In genomic region chr17:68086667-68087066, GRCh38 we compare ENCODE assay signal across 8 cellular contexts. TPM values are rescaled to one million over a fixed set of nuclear protein-coding genes. Genes with fewer than 3 reads are reported as not detected.
DNase-seq lines count a peak whose midpoint lies in the region; ATAC-seq and TF ChIP-seq lines count a peak whose summit lies in the region.
"Not testable (repeated sequence)": the region's sequence is repeated elsewhere in the genome, so short reads cannot be mapped to it uniquely, and the experiment has no call there.

No MANE protein-coding gene starts in this region.

- CTCF ChIA-PET in activated CD4-positive, alpha-beta T cell treated with anti-CD3 and anti-CD28 coated beads, Interleukin-2, amount 10 ng/mL, durations not matched to agents 7 days and 5 days (lab: Charles Lee); activated naive CD4-positive, alpha-beta T cell treated with anti-CD3 and anti-CD28 coated beads for 36 hours (lab: Charles Lee): not testable (repeated sequence)

- TF ChIP-seq CTCF in OCI-LY1 (IDR thresholded peaks at IDR 0.05; ENCODE audit: low read length); hepatocyte (IDR thresholded peaks at IDR 0.05; ENCODE audit: poor library complexity); osteocyte (IDR thresholded peaks at IDR 0.05): not testable (repeated sequence)

- H3K9me3 Mint-ChIP-seq in activated CD4-positive, alpha-beta T cell treated with anti-CD3 and anti-CD28 coated beads, Interleukin-2, amount 10 ng/mL, durations not matched to agents 7 days and 5 days; activated naive CD4-positive, alpha-beta T cell treated with anti-CD3 and anti-CD28 coated beads for 36 hours; osteocyte (ENCODE audit: unreplicated experiment): not testable (repeated sequence)

- peak overlapping the region; percentile 63 for H3K4me3 Mint-ChIP-seq in activated CD4-positive, alpha-beta T cell treated with anti-CD3 and anti-CD28 coated beads, Interleukin-2, amount 10 ng/mL, durations not matched to agents 7 days and 5 days
- not testable (repeated sequence) for H3K4me3 Mint-ChIP-seq in activated naive CD4-positive, alpha-beta T cell treated with anti-CD3 and anti-CD28 coated beads for 36 hours; osteocyte (ENCODE audit: unreplicated experiment)

- peaks cover 36 to 58% (median 51%) of the 10 kb centered on the region in 10 experiments for H3K4me1 ChIP-seq in BLaER1 treated with 17β-estradiol and CSF1 and Interleukin-3, amounts not matched to agents 10 nM and 100 nM
- H3K4me1 ChIP-seq in OCI-LY1 (ENCODE audit: insufficient read depth, low read length, severe bottlenecking): peaks cover 31% of the 10 kb centered on the region
- not testable (repeated sequence) for H3K4me1 ChIP-seq in hepatocyte (ENCODE audit: insufficient read depth)

- ATAC-seq in GM21367 (IDR thresholded peaks at IDR 0.05; ENCODE audit: unreplicated experiment) (peak; percentile 5), HG03354 (IDR thresholded peaks at IDR 0.05; ENCODE audit: poor library complexity, severe bottlenecking, unreplicated experiment) (peak; percentile 5)

- peak overlapping the region in 9 of 11 experiments; percentile 54 to 81 (median 76); a peak in 18 of 22 replicates for H3K9ac ChIP-seq in BLaER1 treated with 17β-estradiol and CSF1 and Interleukin-3, amounts not matched to agents 10 nM and 100 nM
- peak overlapping the region; percentile 46; the same call in 1 of the 2 replicates for H3K9ac ChIP-seq in OCI-LY1 (ENCODE audit: low read length)

- H3K27me3 Mint-ChIP-seq in activated CD4-positive, alpha-beta T cell treated with anti-CD3 and anti-CD28 coated beads, Interleukin-2, amount 10 ng/mL, durations not matched to agents 7 days and 5 days; activated naive CD4-positive, alpha-beta T cell treated with anti-CD3 and anti-CD28 coated beads for 36 hours (ENCODE audit: low read depth); osteocyte (ENCODE audit: unreplicated experiment): not testable (repeated sequence)

- H4K20me1 ChIP-seq in BLaER1 treated with 17β-estradiol and CSF1 and Interleukin-3, amounts not matched to agents 10 nM and 100 nM; OCI-LY1 (ENCODE audit: insufficient read depth, low read length); hepatocyte (ENCODE audit: insufficient read depth, poor library complexity, severe bottlenecking): not testable (repeated sequence)

- not testable (repeated sequence) for H3K9me2 ChIP-seq in OCI-LY1 (ENCODE audit: low read depth, low read length); hepatocyte (replicated peaks; ENCODE audit: insufficient read depth)

- H3K27me3 ChIP-seq in BLaER1 treated with 17β-estradiol and CSF1 and Interleukin-3, amounts not matched to agents 10 nM and 100 nM: peaks cover 0 to 17% (median 0%) of the 10 kb centered on the region in 11 experiments; a peak in 4 of 22 replicates
- not testable (repeated sequence) for H3K27me3 ChIP-seq in OCI-LY1 (ENCODE audit: insufficient read depth, low read length); hepatocyte

- POLR2A ChIA-PET in activated CD4-positive, alpha-beta T cell treated with anti-CD3 and anti-CD28 coated beads, Interleukin-2, amount 10 ng/mL, durations not matched to agents 7 days and 5 days (lab: Charles Lee): not testable (repeated sequence)

- WGBS in hepatocyte (ENCODE audit: low lambda C conversion rate, missing lambda C conversion rate): 88% methylated on average over 4 of the region's 4 CpGs

- intact Hi-C loops in activated naive CD4-positive, alpha-beta T cell treated with anti-CD3 and anti-CD28 coated beads for 36 hours (cut with micrococcal nuclease): loop anchor here (2.0 kb wide), 1 partner anchor 14 kb away; no protein-coding TSS in a partner anchor

- peak overlapping the region; percentile 69 to 100 (median 94) for H3K4me2 ChIP-seq in BLaER1 treated with 17β-estradiol and CSF1 and Interleukin-3, amounts not matched to agents 10 nM and 100 nM
- H3K4me2 ChIP-seq in OCI-LY1 (ENCODE audit: low read length): peak overlapping the region; percentile 58
- peak overlapping the region; percentile 64 for H3K4me2 ChIP-seq in hepatocyte

- peak overlapping the region in 9 of 11 experiments; percentile 71 to 95 (median 88); a peak in 20 of 22 replicates for H3K27ac ChIP-seq in BLaER1 treated with 17β-estradiol and CSF1 and Interleukin-3, amounts not matched to agents 10 nM and 100 nM
- H3K27ac ChIP-seq in OCI-LY1 (ENCODE audit: low read depth, low read length, poor library complexity, severe bottlenecking) (peak overlapping the region; percentile 95), hepatocyte (peak overlapping the region; percentile 52)

- H3K36me3 Mint-ChIP-seq in activated CD4-positive, alpha-beta T cell treated with anti-CD3 and anti-CD28 coated beads, Interleukin-2, amount 10 ng/mL, durations not matched to agents 7 days and 5 days (ENCODE audit: low read depth); activated naive CD4-positive, alpha-beta T cell treated with anti-CD3 and anti-CD28 coated beads for 36 hours (ENCODE audit: low read depth); osteocyte (ENCODE audit: unreplicated experiment): not testable (repeated sequence)

- peak overlapping the region in 8 of 10 experiments; percentile 34 to 54 (median 46); a peak in 15 of 20 replicates for H3K4me3 ChIP-seq in BLaER1 treated with 17β-estradiol and CSF1 and Interleukin-3, amounts not matched to agents 10 nM and 100 nM
- H3K4me3 ChIP-seq in OCI-LY1 (ENCODE audit: low read depth, low read length, poor library complexity, severe bottlenecking): peak overlapping the region; percentile 30
- not testable (repeated sequence) for H3K4me3 ChIP-seq in hepatocyte

- H3K27ac Mint-ChIP-seq in activated CD4-positive, alpha-beta T cell treated with anti-CD3 and anti-CD28 coated beads, Interleukin-2, amount 10 ng/mL, durations not matched to agents 7 days and 5 days: peak overlapping the region; percentile 88
- H3K27ac Mint-ChIP-seq in activated naive CD4-positive, alpha-beta T cell treated with anti-CD3 and anti-CD28 coated beads for 36 hours: not testable (repeated sequence)
- H3K27ac Mint-ChIP-seq in osteocyte (ENCODE audit: unreplicated experiment): peak overlapping the region; percentile 60

- H3K4me1 Mint-ChIP-seq in activated CD4-positive, alpha-beta T cell treated with anti-CD3 and anti-CD28 coated beads, Interleukin-2, amount 10 ng/mL, durations not matched to agents 7 days and 5 days: peaks cover 64% of the 10 kb centered on the region
- H3K4me1 Mint-ChIP-seq in activated naive CD4-positive, alpha-beta T cell treated with anti-CD3 and anti-CD28 coated beads for 36 hours (ENCODE audit: low read depth): peaks cover 34% of the 10 kb centered on the region
- H3K4me1 Mint-ChIP-seq in osteocyte (ENCODE audit: unreplicated experiment): peaks cover 40% of the 10 kb centered on the region

- not testable (repeated sequence) for H2AFZ ChIP-seq in OCI-LY1 (ENCODE audit: low read length); hepatocyte

- not testable (repeated sequence) for H3K79me2 ChIP-seq in OCI-LY1 (ENCODE audit: insufficient read depth, low read length); hepatocyte

- H3K9me3 ChIP-seq in BLaER1 treated with 17β-estradiol and CSF1 and Interleukin-3, amounts not matched to agents 10 nM and 100 nM (replicated peaks in 1 of 11); OCI-LY1 (ENCODE audit: low read length); hepatocyte (ENCODE audit: low read depth): not testable (repeated sequence)

- DNase-seq in activated CD4-positive, alpha-beta T cell treated with anti-CD3 and anti-CD28 coated beads, Interleukin-2, amount 10 ng/mL, durations not matched to agents 7 days and 5 days; hepatocyte (ENCODE audit: low spot score): not testable (repeated sequence)
- DNase-seq in activated naive CD4-positive, alpha-beta T cell treated with anti-CD3 and anti-CD28 coated beads for 36 hours: peak; percentile 53
- DNase-seq in osteocyte (ENCODE audit: extremely low spot score, unreplicated experiment): peak; percentile 70

- not testable (repeated sequence) for H3F3A ChIP-seq in OCI-LY1 (ENCODE audit: insufficient read depth, low read length)

- not testable (repeated sequence) for H3K36me3 ChIP-seq in BLaER1 treated with 17β-estradiol and CSF1 and Interleukin-3, amounts not matched to agents 10 nM and 100 nM; OCI-LY1 (ENCODE audit: insufficient read depth, low read length); hepatocyte (replicated peaks; ENCODE audit: insufficient read depth, low read depth)

RNA-seq across cellular contexts. Expression of gene KPNA2, which starts 51.1 kb away (rescaled TPM):
- total RNA-seq in activated CD4-positive, alpha-beta T cell treated with anti-CD3 and anti-CD28 coated beads, Interleukin-2, amount 10 ng/mL, durations not matched to agents 7 days and 5 days: 100 to 1,000 TPM; 265 to 292 TPM
- 100 to 1,000 TPM; 186 to 203 TPM for total RNA-seq in activated naive CD4-positive, alpha-beta T cell treated with anti-CD3 and anti-CD28 coated beads for 36 hours
- 62.6 and 72.1 TPM in 2 replicates for total RNA-seq in hepatocyte
- polyA plus RNA-seq in hepatocyte: 99.5 and 109 TPM in 2 replicates
- total RNA-seq in osteocyte: 95.0 and 102 TPM in 2 replicates
